Comparison of ENCODE assay signal across 1 cellular context in the genomic region with DNA sequence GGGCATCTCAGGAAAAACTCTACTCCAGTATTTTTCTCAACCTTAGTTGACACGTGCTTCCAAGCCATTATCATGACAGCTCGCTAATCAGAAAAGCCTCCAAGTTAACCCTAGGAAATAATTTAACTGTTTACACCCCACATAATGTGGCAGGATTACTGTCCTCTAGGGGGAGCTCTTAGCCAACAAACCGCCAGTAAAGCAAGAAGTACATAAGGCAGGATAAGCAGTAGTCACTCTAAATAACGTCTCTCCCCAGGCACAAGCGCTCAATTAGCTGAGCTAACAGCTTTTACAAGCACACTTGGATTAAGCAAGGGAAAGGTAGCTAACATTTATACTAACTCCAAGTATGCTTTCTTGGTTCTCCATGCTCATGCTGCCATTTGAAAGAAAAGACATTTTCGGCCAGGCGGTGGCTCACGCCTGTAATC.
TF ChIP-seq lines count a peak whose summit lies in the region.

No MANE protein-coding gene starts in this region.

TF ChIP-seq in K562, 482 proteins besides CTCF, POLR2A, EP300 and RAD21 (continued from another document and continues in another):
- TF ChIP-seq, protein P1, sequence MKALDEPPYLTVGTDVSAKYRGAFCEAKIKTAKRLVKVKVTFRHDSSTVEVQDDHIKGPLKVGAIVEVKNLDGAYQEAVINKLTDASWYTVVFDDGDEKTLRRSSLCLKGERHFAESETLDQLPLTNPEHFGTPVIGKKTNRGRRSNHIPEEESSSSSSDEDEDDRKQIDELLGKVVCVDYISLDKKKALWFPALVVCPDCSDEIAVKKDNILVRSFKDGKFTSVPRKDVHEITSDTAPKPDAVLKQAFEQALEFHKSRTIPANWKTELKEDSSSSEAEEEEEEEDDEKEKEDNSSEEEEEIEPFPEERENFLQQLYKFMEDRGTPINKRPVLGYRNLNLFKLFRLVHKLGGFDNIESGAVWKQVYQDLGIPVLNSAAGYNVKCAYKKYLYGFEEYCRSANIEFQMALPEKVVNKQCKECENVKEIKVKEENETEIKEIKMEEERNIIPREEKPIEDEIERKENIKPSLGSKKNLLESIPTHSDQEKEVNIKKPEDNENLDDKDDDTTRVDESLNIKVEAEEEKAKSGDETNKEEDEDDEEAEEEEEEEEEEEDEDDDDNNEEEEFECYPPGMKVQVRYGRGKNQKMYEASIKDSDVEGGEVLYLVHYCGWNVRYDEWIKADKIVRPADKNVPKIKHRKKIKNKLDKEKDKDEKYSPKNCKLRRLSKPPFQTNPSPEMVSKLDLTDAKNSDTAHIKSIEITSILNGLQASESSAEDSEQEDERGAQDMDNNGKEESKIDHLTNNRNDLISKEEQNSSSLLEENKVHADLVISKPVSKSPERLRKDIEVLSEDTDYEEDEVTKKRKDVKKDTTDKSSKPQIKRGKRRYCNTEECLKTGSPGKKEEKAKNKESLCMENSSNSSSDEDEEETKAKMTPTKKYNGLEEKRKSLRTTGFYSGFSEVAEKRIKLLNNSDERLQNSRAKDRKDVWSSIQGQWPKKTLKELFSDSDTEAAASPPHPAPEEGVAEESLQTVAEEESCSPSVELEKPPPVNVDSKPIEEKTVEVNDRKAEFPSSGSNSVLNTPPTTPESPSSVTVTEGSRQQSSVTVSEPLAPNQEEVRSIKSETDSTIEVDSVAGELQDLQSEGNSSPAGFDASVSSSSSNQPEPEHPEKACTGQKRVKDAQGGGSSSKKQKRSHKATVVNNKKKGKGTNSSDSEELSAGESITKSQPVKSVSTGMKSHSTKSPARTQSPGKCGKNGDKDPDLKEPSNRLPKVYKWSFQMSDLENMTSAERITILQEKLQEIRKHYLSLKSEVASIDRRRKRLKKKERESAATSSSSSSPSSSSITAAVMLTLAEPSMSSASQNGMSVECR (CRISPR knock-in tag; IDR thresholded peaks at IDR 0.05): no peak
- TF ChIP-seq KAT7 (CRISPR knock-in tag; IDR thresholded peaks at IDR 0.05; ENCODE audit: borderline replicate concordance): no peak
- no peak for TF ChIP-seq HMG20B (CRISPR knock-in tag; IDR thresholded peaks at IDR 0.05)
- TF ChIP-seq ILF3 (IDR thresholded peaks at IDR 0.05; ENCODE audit: borderline replicate concordance): no peak
- no peak for TF ChIP-seq SRSF3 (IDR thresholded peaks at IDR 0.05; ENCODE audit: insufficient read depth, low read length)
- no peak for TF ChIP-seq OTX1 (CRISPR knock-in tag; IDR thresholded peaks at IDR 0.05)
- TF ChIP-seq ZNF717 (CRISPR knock-in tag; IDR thresholded peaks at IDR 0.05): no peak
- TF ChIP-seq, protein P2, sequence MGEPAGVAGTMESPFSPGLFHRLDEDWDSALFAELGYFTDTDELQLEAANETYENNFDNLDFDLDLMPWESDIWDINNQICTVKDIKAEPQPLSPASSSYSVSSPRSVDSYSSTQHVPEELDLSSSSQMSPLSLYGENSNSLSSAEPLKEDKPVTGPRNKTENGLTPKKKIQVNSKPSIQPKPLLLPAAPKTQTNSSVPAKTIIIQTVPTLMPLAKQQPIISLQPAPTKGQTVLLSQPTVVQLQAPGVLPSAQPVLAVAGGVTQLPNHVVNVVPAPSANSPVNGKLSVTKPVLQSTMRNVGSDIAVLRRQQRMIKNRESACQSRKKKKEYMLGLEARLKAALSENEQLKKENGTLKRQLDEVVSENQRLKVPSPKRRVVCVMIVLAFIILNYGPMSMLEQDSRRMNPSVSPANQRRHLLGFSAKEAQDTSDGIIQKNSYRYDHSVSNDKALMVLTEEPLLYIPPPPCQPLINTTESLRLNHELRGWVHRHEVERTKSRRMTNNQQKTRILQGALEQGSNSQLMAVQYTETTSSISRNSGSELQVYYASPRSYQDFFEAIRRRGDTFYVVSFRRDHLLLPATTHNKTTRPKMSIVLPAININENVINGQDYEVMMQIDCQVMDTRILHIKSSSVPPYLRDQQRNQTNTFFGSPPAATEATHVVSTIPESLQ (CRISPR knock-in tag; IDR thresholded peaks at IDR 0.05): no peak
- no peak for TF ChIP-seq CHD1 (IDR thresholded peaks at IDR 0.05; ENCODE audit: low read length)
- no peak for TF ChIP-seq CREB1 (IDR thresholded peaks at IDR 0.05)
- no peak for TF ChIP-seq CREB1 (CRISPR knock-in tag; IDR thresholded peaks at IDR 0.05)
- TF ChIP-seq, protein P3, sequence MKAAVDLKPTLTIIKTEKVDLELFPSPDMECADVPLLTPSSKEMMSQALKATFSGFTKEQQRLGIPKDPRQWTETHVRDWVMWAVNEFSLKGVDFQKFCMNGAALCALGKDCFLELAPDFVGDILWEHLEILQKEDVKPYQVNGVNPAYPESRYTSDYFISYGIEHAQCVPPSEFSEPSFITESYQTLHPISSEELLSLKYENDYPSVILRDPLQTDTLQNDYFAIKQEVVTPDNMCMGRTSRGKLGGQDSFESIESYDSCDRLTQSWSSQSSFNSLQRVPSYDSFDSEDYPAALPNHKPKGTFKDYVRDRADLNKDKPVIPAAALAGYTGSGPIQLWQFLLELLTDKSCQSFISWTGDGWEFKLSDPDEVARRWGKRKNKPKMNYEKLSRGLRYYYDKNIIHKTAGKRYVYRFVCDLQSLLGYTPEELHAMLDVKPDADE (conservative IDR thresholded peaks at IDR 0.05; ENCODE audit: control insufficient read depth, low read depth, low read length): no peak
- TF ChIP-seq KDM1A (IDR thresholded peaks at IDR 0.05): peak; percentile 75 to 92
- TF ChIP-seq, protein P4, sequence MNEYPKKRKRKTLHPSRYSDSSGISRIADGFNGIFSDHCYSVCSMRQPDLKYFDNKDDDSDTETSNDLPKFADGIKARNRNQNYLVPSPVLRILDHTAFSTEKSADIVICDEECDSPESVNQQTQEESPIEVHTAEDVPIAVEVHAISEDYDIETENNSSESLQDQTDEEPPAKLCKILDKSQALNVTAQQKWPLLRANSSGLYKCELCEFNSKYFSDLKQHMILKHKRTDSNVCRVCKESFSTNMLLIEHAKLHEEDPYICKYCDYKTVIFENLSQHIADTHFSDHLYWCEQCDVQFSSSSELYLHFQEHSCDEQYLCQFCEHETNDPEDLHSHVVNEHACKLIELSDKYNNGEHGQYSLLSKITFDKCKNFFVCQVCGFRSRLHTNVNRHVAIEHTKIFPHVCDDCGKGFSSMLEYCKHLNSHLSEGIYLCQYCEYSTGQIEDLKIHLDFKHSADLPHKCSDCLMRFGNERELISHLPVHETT (CRISPR knock-in tag; conservative IDR thresholded peaks at IDR 0.05 in 1 of 2, IDR thresholded peaks at IDR 0.05 in 1 of 2): no peak
- TF ChIP-seq SNIP1 (IDR thresholded peaks at IDR 0.05; ENCODE audit: low read depth): no peak
- no peak for TF ChIP-seq ZFP30 (CRISPR knock-in tag; IDR thresholded peaks at IDR 0.05; ENCODE audit: borderline replicate concordance)
- TF ChIP-seq ESRRA (IDR thresholded peaks at IDR 0.05; ENCODE audit: borderline replicate concordance, low read depth): peak; percentile 15; the same call in 1 of the 2 replicates
- TF ChIP-seq, protein P5, sequence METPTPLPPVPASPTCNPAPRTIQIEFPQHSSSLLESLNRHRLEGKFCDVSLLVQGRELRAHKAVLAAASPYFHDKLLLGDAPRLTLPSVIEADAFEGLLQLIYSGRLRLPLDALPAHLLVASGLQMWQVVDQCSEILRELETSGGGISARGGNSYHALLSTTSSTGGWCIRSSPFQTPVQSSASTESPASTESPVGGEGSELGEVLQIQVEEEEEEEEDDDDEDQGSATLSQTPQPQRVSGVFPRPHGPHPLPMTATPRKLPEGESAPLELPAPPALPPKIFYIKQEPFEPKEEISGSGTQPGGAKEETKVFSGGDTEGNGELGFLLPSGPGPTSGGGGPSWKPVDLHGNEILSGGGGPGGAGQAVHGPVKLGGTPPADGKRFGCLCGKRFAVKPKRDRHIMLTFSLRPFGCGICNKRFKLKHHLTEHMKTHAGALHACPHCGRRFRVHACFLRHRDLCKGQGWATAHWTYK (CRISPR knock-in tag; IDR thresholded peaks at IDR 0.05): no peak
- no peak for TF ChIP-seq ZNF197 (CRISPR knock-in tag; IDR thresholded peaks at IDR 0.05; ENCODE audit: low read depth)
- no peak for TF ChIP-seq HIVEP1 (CRISPR knock-in tag; IDR thresholded peaks at IDR 0.05)
- TF ChIP-seq, protein P6, sequence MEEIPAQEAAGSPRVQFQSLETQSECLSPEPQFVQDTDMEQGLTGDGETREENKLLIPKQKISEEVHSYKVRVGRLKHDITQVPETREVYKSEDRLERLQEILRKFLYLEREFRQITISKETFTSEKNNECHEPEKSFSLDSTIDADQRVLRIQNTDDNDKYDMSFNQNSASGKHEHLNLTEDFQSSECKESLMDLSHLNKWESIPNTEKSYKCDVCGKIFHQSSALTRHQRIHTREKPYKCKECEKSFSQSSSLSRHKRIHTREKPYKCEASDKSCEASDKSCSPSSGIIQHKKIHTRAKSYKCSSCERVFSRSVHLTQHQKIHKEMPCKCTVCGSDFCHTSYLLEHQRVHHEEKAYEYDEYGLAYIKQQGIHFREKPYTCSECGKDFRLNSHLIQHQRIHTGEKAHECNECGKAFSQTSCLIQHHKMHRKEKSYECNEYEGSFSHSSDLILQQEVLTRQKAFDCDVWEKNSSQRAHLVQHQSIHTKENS (CRISPR knock-in tag; IDR thresholded peaks at IDR 0.05): no peak
- peak; percentile 37; the same call in 1 of the 2 replicates for TF ChIP-seq CC2D1A (IDR thresholded peaks at IDR 0.05)
- no peak for TF ChIP-seq MXI1 (IDR thresholded peaks at IDR 0.05; ENCODE audit: low read depth, low read length)
- TF ChIP-seq, protein P7, sequence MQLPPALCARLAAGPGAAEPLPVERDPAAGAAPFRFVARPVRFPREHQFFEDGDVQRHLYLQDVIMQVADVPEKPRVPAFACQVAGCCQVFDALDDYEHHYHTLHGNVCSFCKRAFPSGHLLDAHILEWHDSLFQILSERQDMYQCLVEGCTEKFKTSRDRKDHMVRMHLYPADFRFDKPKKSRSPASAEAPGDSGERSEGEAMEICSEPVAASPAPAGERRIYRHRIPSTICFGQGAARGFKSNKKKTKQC (CRISPR knock-in tag; IDR thresholded peaks at IDR 0.05): no peak
- TF ChIP-seq BCOR (IDR thresholded peaks at IDR 0.05): peak; percentile 99
- peak; percentile 66; the same call in 1 of the 2 replicates for TF ChIP-seq CBX1 (IDR thresholded peaks at IDR 0.05; ENCODE audit: low read depth)
- no peak for TF ChIP-seq DDX20 (tag; IDR thresholded peaks at IDR 0.05; ENCODE audit: low read depth)
- TF ChIP-seq, protein P8, sequence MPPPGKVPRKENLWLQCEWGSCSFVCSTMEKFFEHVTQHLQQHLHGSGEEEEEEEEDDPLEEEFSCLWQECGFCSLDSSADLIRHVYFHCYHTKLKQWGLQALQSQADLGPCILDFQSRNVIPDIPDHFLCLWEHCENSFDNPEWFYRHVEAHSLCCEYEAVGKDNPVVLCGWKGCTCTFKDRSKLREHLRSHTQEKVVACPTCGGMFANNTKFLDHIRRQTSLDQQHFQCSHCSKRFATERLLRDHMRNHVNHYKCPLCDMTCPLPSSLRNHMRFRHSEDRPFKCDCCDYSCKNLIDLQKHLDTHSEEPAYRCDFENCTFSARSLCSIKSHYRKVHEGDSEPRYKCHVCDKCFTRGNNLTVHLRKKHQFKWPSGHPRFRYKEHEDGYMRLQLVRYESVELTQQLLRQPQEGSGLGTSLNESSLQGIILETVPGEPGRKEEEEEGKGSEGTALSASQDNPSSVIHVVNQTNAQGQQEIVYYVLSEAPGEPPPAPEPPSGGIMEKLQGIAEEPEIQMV (tag; conservative IDR thresholded peaks at IDR 0.05; ENCODE audit: low read depth): no peak
- TF ChIP-seq, protein P9, sequence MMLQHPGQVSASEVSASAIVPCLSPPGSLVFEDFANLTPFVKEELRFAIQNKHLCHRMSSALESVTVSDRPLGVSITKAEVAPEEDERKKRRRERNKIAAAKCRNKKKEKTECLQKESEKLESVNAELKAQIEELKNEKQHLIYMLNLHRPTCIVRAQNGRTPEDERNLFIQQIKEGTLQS (IDR thresholded peaks at IDR 0.05): no peak
- TF ChIP-seq, protein P9 (CRISPR knock-in tag; conservative IDR thresholded peaks at IDR 0.05): no peak
- TF ChIP-seq PHF20 (IDR thresholded peaks at IDR 0.05; ENCODE audit: partially characterized antibody): peak; percentile 36
- no peak for TF ChIP-seq POU5F1 (IDR thresholded peaks at IDR 0.05; ENCODE audit: borderline replicate concordance, low read depth, low read length, partially characterized antibody)
- TF ChIP-seq, protein P10, sequence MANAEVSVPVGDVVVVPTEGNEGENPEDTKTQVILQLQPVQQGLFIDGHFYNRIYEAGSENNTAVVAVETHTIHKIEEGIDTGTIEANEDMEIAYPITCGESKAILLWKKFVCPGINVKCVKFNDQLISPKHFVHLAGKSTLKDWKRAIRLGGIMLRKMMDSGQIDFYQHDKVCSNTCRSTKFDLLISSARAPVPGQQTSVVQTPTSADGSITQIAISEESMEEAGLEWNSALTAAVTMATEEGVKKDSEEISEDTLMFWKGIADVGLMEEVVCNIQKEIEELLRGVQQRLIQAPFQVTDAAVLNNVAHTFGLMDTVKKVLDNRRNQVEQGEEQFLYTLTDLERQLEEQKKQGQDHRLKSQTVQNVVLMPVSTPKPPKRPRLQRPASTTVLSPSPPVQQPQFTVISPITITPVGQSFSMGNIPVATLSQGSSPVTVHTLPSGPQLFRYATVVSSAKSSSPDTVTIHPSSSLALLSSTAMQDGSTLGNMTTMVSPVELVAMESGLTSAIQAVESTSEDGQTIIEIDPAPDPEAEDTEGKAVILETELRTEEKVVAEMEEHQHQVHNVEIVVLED (CRISPR knock-in tag; IDR thresholded peaks at IDR 0.05): no peak
- no peak for TF ChIP-seq RHOXF2B (CRISPR knock-in tag; conservative IDR thresholded peaks at IDR 0.05)
- TF ChIP-seq, protein P11, sequence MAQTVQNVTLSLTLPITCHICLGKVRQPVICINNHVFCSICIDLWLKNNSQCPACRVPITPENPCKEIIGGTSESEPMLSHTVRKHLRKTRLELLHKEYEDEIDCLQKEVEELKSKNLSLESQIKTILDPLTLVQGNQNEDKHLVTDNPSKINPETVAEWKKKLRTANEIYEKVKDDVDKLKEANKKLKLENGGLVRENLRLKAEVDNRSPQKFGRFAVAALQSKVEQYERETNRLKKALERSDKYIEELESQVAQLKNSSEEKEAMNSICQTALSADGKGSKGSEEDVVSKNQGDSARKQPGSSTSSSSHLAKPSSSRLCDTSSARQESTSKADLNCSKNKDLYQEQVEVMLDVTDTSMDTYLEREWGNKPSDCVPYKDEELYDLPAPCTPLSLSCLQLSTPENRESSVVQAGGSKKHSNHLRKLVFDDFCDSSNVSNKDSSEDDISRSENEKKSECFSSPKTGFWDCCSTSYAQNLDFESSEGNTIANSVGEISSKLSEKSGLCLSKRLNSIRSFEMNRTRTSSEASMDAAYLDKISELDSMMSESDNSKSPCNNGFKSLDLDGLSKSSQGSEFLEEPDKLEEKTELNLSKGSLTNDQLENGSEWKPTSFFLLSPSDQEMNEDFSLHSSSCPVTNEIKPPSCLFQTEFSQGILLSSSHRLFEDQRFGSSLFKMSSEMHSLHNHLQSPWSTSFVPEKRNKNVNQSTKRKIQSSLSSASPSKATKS (CRISPR knock-in tag; IDR thresholded peaks at IDR 0.05): no peak
- TF ChIP-seq, protein P12, sequence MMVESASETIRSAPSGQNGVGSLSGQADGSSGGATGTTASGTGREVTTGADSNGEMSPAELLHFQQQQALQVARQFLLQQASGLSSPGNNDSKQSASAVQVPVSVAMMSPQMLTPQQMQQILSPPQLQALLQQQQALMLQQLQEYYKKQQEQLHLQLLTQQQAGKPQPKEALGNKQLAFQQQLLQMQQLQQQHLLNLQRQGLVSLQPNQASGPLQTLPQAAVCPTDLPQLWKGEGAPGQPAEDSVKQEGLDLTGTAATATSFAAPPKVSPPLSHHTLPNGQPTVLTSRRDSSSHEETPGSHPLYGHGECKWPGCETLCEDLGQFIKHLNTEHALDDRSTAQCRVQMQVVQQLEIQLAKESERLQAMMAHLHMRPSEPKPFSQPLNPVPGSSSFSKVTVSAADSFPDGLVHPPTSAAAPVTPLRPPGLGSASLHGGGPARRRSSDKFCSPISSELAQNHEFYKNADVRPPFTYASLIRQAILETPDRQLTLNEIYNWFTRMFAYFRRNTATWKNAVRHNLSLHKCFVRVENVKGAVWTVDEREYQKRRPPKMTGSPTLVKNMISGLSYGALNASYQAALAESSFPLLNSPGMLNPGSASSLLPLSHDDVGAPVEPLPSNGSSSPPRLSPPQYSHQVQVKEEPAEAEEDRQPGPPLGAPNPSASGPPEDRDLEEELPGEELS (CRISPR knock-in tag; IDR thresholded peaks at IDR 0.05; ENCODE audit: borderline replicate concordance): no peak
